In the genomic region with DNA sequence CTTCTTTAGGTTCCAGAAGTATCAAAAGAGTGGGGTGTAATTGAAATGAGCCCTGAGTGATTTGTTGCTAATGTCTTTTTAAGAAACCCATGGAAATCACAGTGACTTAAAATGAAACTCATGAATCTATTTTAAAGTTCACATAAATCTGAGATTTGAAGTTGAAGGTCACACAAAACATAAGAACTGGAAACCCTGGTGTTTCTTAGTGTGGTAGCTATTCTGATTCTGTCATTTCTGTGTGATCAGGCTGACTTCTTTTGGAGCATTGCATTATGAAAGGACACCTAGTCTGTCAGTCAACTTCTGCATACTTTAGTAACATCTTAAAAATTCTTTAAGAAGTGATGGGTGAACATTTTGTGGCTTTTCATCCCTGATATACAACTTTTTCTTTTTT, we compare ENCODE assay signal across 19 cellular contexts.
DNase-seq lines count a peak whose midpoint lies in the region; ATAC-seq, FAIRE-seq and TF ChIP-seq lines count a peak whose summit lies in the region.
"Had no signal": no experiment of that assay in that cellular context is flagged by ENCODE, and none has a peak within 500 bp of the region (broad histone marks: within the 10 kb centered on the region; RNA-seq: fewer than 3 reads in every experiment).

No MANE protein-coding gene starts in this region.

- peak; percentile 24 for FAIRE-seq in GM18507 (lab: Jason Lieb, UNC)
- FAIRE-seq in GM12878 (lab: Jason Lieb, UNC): no peak
- FAIRE-seq in pancreas (lab: Jason Lieb, UNC): no peak
- FAIRE-seq: RCC 7860 had no signal

- no peak overlapping the region for H3K9ac ChIP-seq in GM12878 (ENCODE audit: control insufficient read depth, insufficient read depth, low read length)

- H3K4me1 Mint-ChIP-seq in activated CD8-positive, alpha-beta memory T cell treated with anti-CD3 and anti-CD28 coated beads, Interleukin-2, amount 10 ng/mL, durations not matched to agents 7 days and 5 days: no peaks in the 10 kb centered on the region
- H3K4me1 Mint-ChIP-seq: B cell had no signal

- intact Hi-C loops in GM12878 (cut with micrococcal nuclease; ENCODE audit: unreplicated experiment): no loop called here
- intact Hi-C loops in pancreas (cut with DNase I): no loop called here

- H3K27ac ChIP-seq in GM12878 (ENCODE audit: control insufficient read depth, insufficient read depth) (no peak overlapping the region), pancreas (no peak overlapping the region)

- H3K4me1 ChIP-seq in GM12878 (ENCODE audit: control insufficient read depth, insufficient read depth, low read length) (no peaks in the 10 kb centered on the region), pancreas (no peaks in the 10 kb centered on the region)

- H3K4me2 ChIP-seq in GM12878 (ENCODE audit: control insufficient read depth, insufficient read depth): no peak overlapping the region

- TF ChIP-seq POLR2A in GM12878 (IDR thresholded peaks at IDR 0.05; ENCODE audit: low read depth, low read length): no peak

- H4K20me1 ChIP-seq in GM12878 (ENCODE audit: control insufficient read depth, insufficient read depth): no peaks in the 10 kb centered on the region

- H3K9me3 Mint-ChIP-seq in activated CD8-positive, alpha-beta memory T cell treated with anti-CD3 and anti-CD28 coated beads, Interleukin-2, amount 10 ng/mL, durations not matched to agents 7 days and 5 days (ENCODE audit: low read depth): no peaks in the 10 kb centered on the region
- H3K9me3 Mint-ChIP-seq: CD4-positive, alpha-beta T cell had no signal

- no peaks in the 10 kb centered on the region for H3K27me3 Mint-ChIP-seq in activated CD8-positive, alpha-beta memory T cell treated with anti-CD3 and anti-CD28 coated beads, Interleukin-2, amount 10 ng/mL, durations not matched to agents 7 days and 5 days
- H3K27me3 Mint-ChIP-seq: B cell; CD4-positive, alpha-beta T cell had no signal

- H3K27me3 ChIP-seq in GM12878 (replicated peaks in 1 of 2; ENCODE audit: control insufficient read depth in 2 of 2, insufficient read depth in 2 of 2, low read length in 1 of 2) (no peaks in the 10 kb centered on the region), pancreas (no peaks in the 10 kb centered on the region)

- no peaks in the 10 kb centered on the region for H3K9me3 ChIP-seq in GM12878 (replicated peaks; ENCODE audit: control insufficient read depth, insufficient read depth, low read length)
- H3K9me3 ChIP-seq in pancreas: no peaks in the 10 kb centered on the region

- RAD21 ChIA-PET in GM12878 (lab: Charles Lee; ENCODE audit: unreplicated experiment): no interaction called here

- no peaks in the 10 kb centered on the region for H3K36me3 Mint-ChIP-seq in activated CD8-positive, alpha-beta memory T cell treated with anti-CD3 and anti-CD28 coated beads, Interleukin-2, amount 10 ng/mL, durations not matched to agents 7 days and 5 days

- BruUV-seq in GM12878 (replicated peaks; lab: Mats Ljungman, UMichigan): no TSS peak

- H3K36me3 ChIP-seq in GM12878 (ENCODE audit: control insufficient read depth in 2 of 2, insufficient read depth in 2 of 2, low read length in 1 of 2) (no peaks in the 10 kb centered on the region), pancreas (no peaks in the 10 kb centered on the region)

- H3K4me3 ChIP-seq in GM12878 (no peak overlapping the region), pancreas (no peak overlapping the region)

- no peak for DNase-seq in GM18507 (ENCODE audit: extremely low spot score, insufficient read length, low read depth)
- DNase-seq in GM12878 (ENCODE audit: low read depth, low spot score): no peak
- DNase-seq in activated CD8-positive, alpha-beta memory T cell treated with anti-CD3 and anti-CD28 coated beads, Interleukin-2, amount 10 ng/mL, durations not matched to agents 7 days and 5 days: no peak
- no peak for DNase-seq in pancreas
- DNase-seq in kidney glomerular epithelial cell (lab: John Stamatoyannopoulos, UW): no peak
- DNase-seq: Calu3; CD4-positive, alpha-beta T cell; DMS79; KG1; NCI-H1092 treated with DMSO at 0.1 percent for 48 hours; NCI-H1694; NCI-H2107; NCI-H345; SHP77 treated with DMSO at 0.1 percent for 48 hours had no signal

- no peak overlapping the region for H3K4me3 Mint-ChIP-seq in activated CD8-positive, alpha-beta memory T cell treated with anti-CD3 and anti-CD28 coated beads, Interleukin-2, amount 10 ng/mL, durations not matched to agents 7 days and 5 days
- H3K4me3 Mint-ChIP-seq: B cell; CD4-positive, alpha-beta T cell had no signal

- TF ChIP-seq CTCF in GM12878 (IDR thresholded peaks at IDR 0.05 in 2 of 3, conservative IDR thresholded peaks at IDR 0.05 in 1 of 3; ENCODE audit: control insufficient read depth in 2 of 3, extremely low read depth in 1 of 3, insufficient read depth in 1 of 3, low read depth in 3 of 3, low read length in 3 of 3): no peak
- no peak for TF ChIP-seq CTCF in pancreas (IDR thresholded peaks at IDR 0.05)

- in situ Hi-C loops in GM12878 (cut with MboI): no loop called here

- CTCF ChIA-PET in GM12878 (lab: Yijun Ruan, JAX): no interaction called here
- CTCF ChIA-PET in activated CD8-positive, alpha-beta memory T cell treated with anti-CD3 and anti-CD28 coated beads, Interleukin-2, amount 10 ng/mL, durations not matched to agents 7 days and 5 days (lab: Charles Lee): no interaction called here

- ATAC-seq in GM19328 (IDR thresholded peaks at IDR 0.05; ENCODE audit: unreplicated experiment): peak; percentile 60
- ATAC-seq in HG02885 (IDR thresholded peaks at IDR 0.05; ENCODE audit: poor library complexity, unreplicated experiment): peak; percentile 80
- no peak for ATAC-seq in GM12878
- no peak for ATAC-seq in activated CD8-positive, alpha-beta memory T cell treated with anti-CD3 and anti-CD28 coated beads, Interleukin-2, amount 10 ng/mL, durations not matched to agents 7 days and 5 days
- ATAC-seq in GM18870 (IDR thresholded peaks at IDR 0.05; ENCODE audit: unreplicated experiment): no peak
- no peak for ATAC-seq in pancreas

- H2AFZ ChIP-seq in GM12878 (ENCODE audit: control insufficient read depth, low read depth, low read length): no peak overlapping the region

- POLR2A ChIA-PET in GM12878 (lab: Charles Lee): no interaction called here

- TF ChIP-seq RAD21 in GM12878 (IDR thresholded peaks at IDR 0.05; ENCODE audit: insufficient read depth, low read depth, low read length): no peak

- H3K79me2 ChIP-seq in GM12878 (ENCODE audit: control insufficient read depth, insufficient read depth, low read length): no peaks in the 10 kb centered on the region

- H3K27ac Mint-ChIP-seq in activated CD8-positive, alpha-beta memory T cell treated with anti-CD3 and anti-CD28 coated beads, Interleukin-2, amount 10 ng/mL, durations not matched to agents 7 days and 5 days: no peak overlapping the region
- H3K27ac Mint-ChIP-seq: B cell; CD4-positive, alpha-beta T cell had no signal

- TF ChIP-seq EP300 in GM12878 (IDR thresholded peaks at IDR 0.05; ENCODE audit: borderline replicate concordance in 1 of 2, control insufficient read depth in 1 of 2, low read depth in 2 of 2, low read length in 2 of 2): no peak

- SMC1A ChIA-PET in GM12878 (lab: Charles Lee; ENCODE audit: uncharacterized antibody, unreplicated experiment): no interaction called here

TF ChIP-seq in GM12878, 131 proteins besides CTCF, POLR2A, EP300 and RAD21:
- TF ChIP-seq NFXL1 (IDR thresholded peaks at IDR 0.05; ENCODE audit: borderline replicate concordance) (no peak), ZNF217 (IDR thresholded peaks at IDR 0.05) (no peak), KLF5 (IDR thresholded peaks at IDR 0.05; ENCODE audit: partially characterized antibody) (no peak), SIX5 (IDR thresholded peaks at IDR 0.05; ENCODE audit: low read depth, low read length, severe bottlenecking) (no peak), FOS (IDR thresholded peaks at IDR 0.05; ENCODE audit: borderline replicate concordance, extremely low read depth, insufficient read length) (no peak), RBBP5 (conservative IDR thresholded peaks at IDR 0.05) (no peak), DPF2 (IDR thresholded peaks at IDR 0.05) (no peak)
- TF ChIP-seq, protein P1, sequence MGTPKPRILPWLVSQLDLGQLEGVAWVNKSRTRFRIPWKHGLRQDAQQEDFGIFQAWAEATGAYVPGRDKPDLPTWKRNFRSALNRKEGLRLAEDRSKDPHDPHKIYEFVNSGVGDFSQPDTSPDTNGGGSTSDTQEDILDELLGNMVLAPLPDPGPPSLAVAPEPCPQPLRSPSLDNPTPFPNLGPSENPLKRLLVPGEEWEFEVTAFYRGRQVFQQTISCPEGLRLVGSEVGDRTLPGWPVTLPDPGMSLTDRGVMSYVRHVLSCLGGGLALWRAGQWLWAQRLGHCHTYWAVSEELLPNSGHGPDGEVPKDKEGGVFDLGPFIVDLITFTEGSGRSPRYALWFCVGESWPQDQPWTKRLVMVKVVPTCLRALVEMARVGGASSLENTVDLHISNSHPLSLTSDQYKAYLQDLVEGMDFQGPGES (IDR thresholded peaks at IDR 0.05): no peak
- TF ChIP-seq, protein P2, sequence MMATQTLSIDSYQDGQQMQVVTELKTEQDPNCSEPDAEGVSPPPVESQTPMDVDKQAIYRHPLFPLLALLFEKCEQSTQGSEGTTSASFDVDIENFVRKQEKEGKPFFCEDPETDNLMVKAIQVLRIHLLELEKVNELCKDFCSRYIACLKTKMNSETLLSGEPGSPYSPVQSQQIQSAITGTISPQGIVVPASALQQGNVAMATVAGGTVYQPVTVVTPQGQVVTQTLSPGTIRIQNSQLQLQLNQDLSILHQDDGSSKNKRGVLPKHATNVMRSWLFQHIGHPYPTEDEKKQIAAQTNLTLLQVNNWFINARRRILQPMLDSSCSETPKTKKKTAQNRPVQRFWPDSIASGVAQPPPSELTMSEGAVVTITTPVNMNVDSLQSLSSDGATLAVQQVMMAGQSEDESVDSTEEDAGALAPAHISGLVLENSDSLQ (IDR thresholded peaks at IDR 0.05): peak; percentile 27; the same call in 1 of the 2 replicates
TF ChIP-seq in GM12878: peak in this region for 1.

Comparison
In these comparisons a context has a peak if more than half of its experiments do, and no peak if none do; other contexts are left out.
1. ATAC-seq: peak in GM19328 (single experiment) and HG02885 (single experiment); none in GM12878 (single experiment), activated CD8-positive, alpha-beta memory T cell treated with anti-CD3 and anti-CD28 coated beads, Interleukin-2, amount 10 ng/mL, durations not matched to agents 7 days and 5 days (single experiment), GM18870 (single experiment) and pancreas (0 of 4).